In the genomic region with DNA sequence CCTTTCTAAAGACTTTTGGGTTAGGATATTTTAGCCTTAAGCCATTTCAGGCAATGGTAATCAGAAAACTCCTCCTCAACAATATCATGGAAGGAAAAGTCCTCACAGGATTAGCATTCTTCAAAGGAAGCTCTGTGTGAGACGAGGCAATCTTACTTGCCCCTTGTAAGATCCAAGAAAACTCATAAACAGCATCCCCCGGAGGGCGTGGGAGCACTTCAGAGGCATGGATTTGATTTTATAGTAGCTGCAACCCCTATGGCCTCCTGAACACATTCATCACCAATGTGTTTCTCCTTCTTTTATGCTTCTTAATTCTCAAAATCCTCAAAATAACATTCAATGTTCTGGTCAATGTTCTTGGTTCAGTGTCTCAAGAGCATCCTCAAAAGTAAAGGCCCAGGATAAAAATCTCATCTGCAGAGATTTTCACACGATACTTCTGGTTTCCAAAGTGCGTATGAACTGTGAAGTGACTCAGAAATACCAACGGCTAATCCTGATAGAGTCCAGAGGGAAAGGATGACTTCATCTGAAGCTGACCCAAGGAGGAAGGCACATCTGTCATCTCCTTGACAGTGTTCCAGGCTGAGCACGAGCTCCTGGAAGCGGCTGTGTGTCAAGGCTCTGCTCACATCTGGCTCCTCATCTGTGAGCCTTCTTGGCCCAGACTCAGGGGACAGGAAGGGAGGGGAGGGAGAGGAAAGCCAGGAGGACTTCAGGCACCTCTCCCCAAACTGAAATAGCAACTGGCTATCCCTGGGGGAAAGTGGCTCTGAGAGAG, we compare ENCODE assay signal across 1 cellular context.
TF ChIP-seq lines count a peak whose summit lies in the region.

No MANE protein-coding gene starts in this region.

TF ChIP-seq in HEK293, 187 proteins besides CTCF, POLR2A, EP300 and RAD21 (continued from another document and continues in another):
- TF ChIP-seq ZNF362 (tag by site-specific recombination; IDR thresholded peaks at IDR 0.05): no peak
- TF ChIP-seq ZNF175 (tag by site-specific recombination; IDR thresholded peaks at IDR 0.05): no peak
- TF ChIP-seq PBX3 (CRISPR knock-in tag; IDR thresholded peaks at IDR 0.05): no peak
- TF ChIP-seq, protein P1, sequence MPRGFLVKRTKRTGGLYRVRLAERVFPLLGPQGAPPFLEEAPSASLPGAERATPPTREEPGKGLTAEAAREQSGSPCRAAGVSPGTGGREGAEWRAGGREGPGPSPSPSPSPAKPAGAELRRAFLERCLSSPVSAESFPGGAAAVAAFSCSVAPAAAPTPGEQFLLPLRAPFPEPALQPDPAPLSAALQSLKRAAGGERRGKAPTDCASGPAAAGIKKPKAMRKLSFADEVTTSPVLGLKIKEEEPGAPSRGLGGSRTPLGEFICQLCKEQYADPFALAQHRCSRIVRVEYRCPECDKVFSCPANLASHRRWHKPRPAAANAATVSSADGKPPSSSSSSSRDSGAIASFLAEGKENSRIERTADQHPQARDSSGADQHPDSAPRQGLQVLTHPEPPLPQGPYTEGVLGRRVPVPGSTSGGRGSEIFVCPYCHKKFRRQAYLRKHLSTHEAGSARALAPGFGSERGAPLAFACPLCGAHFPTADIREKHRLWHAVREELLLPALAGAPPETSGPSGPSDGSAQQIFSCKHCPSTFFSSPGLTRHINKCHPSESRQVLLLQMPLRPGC (tag by site-specific recombination; IDR thresholded peaks at IDR 0.05): peak; percentile 92
- TF ChIP-seq ZNF366 (tag by site-specific recombination; conservative IDR thresholded peaks at IDR 0.05): peak; percentile 82
- TF ChIP-seq ZIC2 (tag by site-specific recombination; IDR thresholded peaks at IDR 0.05): no peak
- no peak for TF ChIP-seq ZNF157 (tag by site-specific recombination; IDR thresholded peaks at IDR 0.05)
- TF ChIP-seq ZNF529 (tag by site-specific recombination; IDR thresholded peaks at IDR 0.05; ENCODE audit: insufficient replicate concordance): no peak
- TF ChIP-seq ZSCAN30 (tag by site-specific recombination; IDR thresholded peaks at IDR 0.05): no peak; the same call in 1 of the 2 replicates
- no peak for TF ChIP-seq ZFP3 (tag by site-specific recombination; IDR thresholded peaks at IDR 0.05; ENCODE audit: low read depth)
- TF ChIP-seq ZNF843 (tag by site-specific recombination; IDR thresholded peaks at IDR 0.05): 0 out of 2 replicates have a peak, but pooled peaks have one; percentile 48
- no peak for TF ChIP-seq ZNF280D (tag by site-specific recombination; IDR thresholded peaks at IDR 0.05)
- peak; percentile 67; the same call in 1 of the 2 replicates for TF ChIP-seq EGR2 (tag by site-specific recombination; IDR thresholded peaks at IDR 0.05; ENCODE audit: low read depth)
- TF ChIP-seq PRDM1 (tag by site-specific recombination; IDR thresholded peaks at IDR 0.05): peak; percentile 81
- peak; percentile 76 for TF ChIP-seq KLF8 (tag by site-specific recombination; IDR thresholded peaks at IDR 0.05)
- no peak for TF ChIP-seq ZNF837 (tag by site-specific recombination; IDR thresholded peaks at IDR 0.05)
- peak; percentile 33; the same call in 1 of the 2 replicates for TF ChIP-seq ZNF335 (tag by site-specific recombination; conservative IDR thresholded peaks at IDR 0.05)
- no peak for TF ChIP-seq MZF1 (tag by site-specific recombination; IDR thresholded peaks at IDR 0.05; ENCODE audit: borderline replicate concordance)
- TF ChIP-seq YY2 (tag by site-specific recombination; IDR thresholded peaks at IDR 0.05): no peak
- no peak for TF ChIP-seq ZNF830 (tag by site-specific recombination; IDR thresholded peaks at IDR 0.05; ENCODE audit: low read depth)
- no peak for TF ChIP-seq ZBTB1 (tag by site-specific recombination; IDR thresholded peaks at IDR 0.05)
- TF ChIP-seq ZBTB17 (tag by site-specific recombination; IDR thresholded peaks at IDR 0.05): peak; percentile 91
- no peak for TF ChIP-seq ZNF138 (tag by site-specific recombination; IDR thresholded peaks at IDR 0.05; ENCODE audit: borderline replicate concordance)
- peak; percentile 90 for TF ChIP-seq ZEB2 (tag by site-specific recombination; IDR thresholded peaks at IDR 0.05)
- TF ChIP-seq ZNF223 (tag by site-specific recombination; IDR thresholded peaks at IDR 0.05): no peak
- TF ChIP-seq ZNF629 (tag by site-specific recombination; IDR thresholded peaks at IDR 0.05): peak; percentile 88
- TF ChIP-seq ELK4 (IDR thresholded peaks at IDR 0.05; ENCODE audit: borderline replicate concordance, low read depth, low read length): no peak
- peak; percentile 67 for TF ChIP-seq ZBTB48 (tag by site-specific recombination; IDR thresholded peaks at IDR 0.05)
- TF ChIP-seq PRDM10 (tag by site-specific recombination; IDR thresholded peaks at IDR 0.05): peak; percentile 59
- TF ChIP-seq ZNF677 (tag by site-specific recombination; IDR thresholded peaks at IDR 0.05): no peak
- peak; percentile 88 for TF ChIP-seq SP7 (tag by site-specific recombination; IDR thresholded peaks at IDR 0.05)
- TF ChIP-seq IKZF3 (tag by site-specific recombination; IDR thresholded peaks at IDR 0.05): peak; percentile 35; the same call in 1 of the 2 replicates
- TF ChIP-seq, protein P2, sequence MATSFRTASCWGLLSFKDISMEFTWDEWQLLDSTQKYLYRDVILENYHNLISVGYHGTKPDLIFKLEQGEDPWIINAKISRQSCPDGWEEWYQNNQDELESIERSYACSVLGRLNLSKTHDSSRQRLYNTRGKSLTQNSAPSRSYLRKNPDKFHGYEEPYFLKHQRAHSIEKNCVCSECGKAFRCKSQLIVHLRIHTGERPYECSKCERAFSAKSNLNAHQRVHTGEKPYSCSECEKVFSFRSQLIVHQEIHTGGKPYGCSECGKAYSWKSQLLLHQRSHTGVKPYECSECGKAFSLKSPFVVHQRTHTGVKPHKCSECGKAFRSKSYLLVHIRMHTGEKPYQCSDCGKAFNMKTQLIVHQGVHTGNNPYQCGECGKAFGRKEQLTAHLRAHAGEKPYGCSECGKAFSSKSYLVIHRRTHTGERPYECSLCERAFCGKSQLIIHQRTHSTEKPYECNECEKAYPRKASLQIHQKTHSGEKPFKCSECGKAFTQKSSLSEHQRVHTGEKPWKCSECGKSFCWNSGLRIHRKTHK (tag by site-specific recombination; IDR thresholded peaks at IDR 0.05): no peak
- no peak for TF ChIP-seq ZNF423 (tag by site-specific recombination; IDR thresholded peaks at IDR 0.05)
- TF ChIP-seq ZNF501 (tag by site-specific recombination; IDR thresholded peaks at IDR 0.05): no peak
- TF ChIP-seq ZNF768 (tag by site-specific recombination; IDR thresholded peaks at IDR 0.05): no peak
- no peak for TF ChIP-seq SCRT2 (tag by site-specific recombination; IDR thresholded peaks at IDR 0.05)
- no peak for TF ChIP-seq ZNF146 (tag by site-specific recombination; IDR thresholded peaks at IDR 0.05)
- no peak for TF ChIP-seq ZNF404 (tag by site-specific recombination; IDR thresholded peaks at IDR 0.05)
- TF ChIP-seq GLIS1 (tag by site-specific recombination; IDR thresholded peaks at IDR 0.05): no peak; the same call in 1 of the 2 replicates
- no peak for TF ChIP-seq ZNF140 (tag by site-specific recombination; IDR thresholded peaks at IDR 0.05)
- TF ChIP-seq BCL11A (tag by site-specific recombination; IDR thresholded peaks at IDR 0.05; ENCODE audit: low read depth): peak; percentile 88
- TF ChIP-seq TCF7L2 (IDR thresholded peaks at IDR 0.05; ENCODE audit: borderline replicate concordance, low read depth, low read length): peak; percentile 59; the same call in 1 of the 2 replicates
- no peak for TF ChIP-seq ZNF202 (tag by site-specific recombination; IDR thresholded peaks at IDR 0.05; ENCODE audit: borderline replicate concordance)
- no peak for TF ChIP-seq ZNF211 (tag by site-specific recombination; IDR thresholded peaks at IDR 0.05; ENCODE audit: low read depth)
- TF ChIP-seq ZNF555 (tag by site-specific recombination; conservative IDR thresholded peaks at IDR 0.05): no peak
- no peak for TF ChIP-seq ZNF174 (tag by site-specific recombination; IDR thresholded peaks at IDR 0.05)
- no peak for TF ChIP-seq ZNF792 (tag by site-specific recombination; IDR thresholded peaks at IDR 0.05)
- TF ChIP-seq ZNF626 (tag by site-specific recombination; IDR thresholded peaks at IDR 0.05): no peak
- 0 out of 2 replicates have a peak, but pooled peaks have one; percentile 66 for TF ChIP-seq ZNF639 (tag by site-specific recombination; IDR thresholded peaks at IDR 0.05)
